9 cellular contexts compared by ENCODE assay signal in genomic region chr4:47668810-47669408, GRCh38.
DNase-seq lines count a peak whose midpoint lies in the region; ATAC-seq and TF ChIP-seq lines count a peak whose summit lies in the region.
"Had no signal": no experiment of that assay in that cellular context is flagged by ENCODE, and none has a peak within 500 bp of the region (broad histone marks: within the 10 kb centered on the region; RNA-seq: fewer than 3 reads in every experiment).

No MANE protein-coding gene starts in this region.

- H3K9me3 Mint-ChIP-seq in neural crest cell, result no peaks in the 10 kb centered on the region
- H3K9me3 Mint-ChIP-seq: CD8-positive, alpha-beta memory T cell had no signal

- H3K36me3 ChIP-seq in SK-N-MC (ENCODE audit: insufficient read depth, low read length), result no peaks in the 10 kb centered on the region
- no peaks in the 10 kb centered on the region for H3K36me3 ChIP-seq in esophagus squamous epithelium

- H3K9me3 ChIP-seq in SK-N-MC (ENCODE audit: low read depth, low read length) (no peaks in the 10 kb centered on the region), esophagus squamous epithelium (no peaks in the 10 kb centered on the region)

- H3K4me3 Mint-ChIP-seq in neural crest cell, result no peak overlapping the region
- H3K4me3 Mint-ChIP-seq: CD8-positive, alpha-beta memory T cell had no signal

- no peak overlapping the region for H3K9ac ChIP-seq in SK-N-MC (ENCODE audit: insufficient read length)

- no peak for TF ChIP-seq POLR2A in esophagus squamous epithelium (IDR thresholded peaks at IDR 0.05)

- peaks cover 0 to 5% (median 0%) of the 10 kb centered on the region in 4 donors for H3K27me3 ChIP-seq in esophagus squamous epithelium

- peak; percentile 64 for ATAC-seq in GM19468 (IDR thresholded peaks at IDR 0.05; ENCODE audit: extremely low read depth, unreplicated experiment)

- H3K4me1 ChIP-seq in esophagus squamous epithelium, result no peaks in the 10 kb centered on the region

- peak; percentile 50 for DNase-seq in NCI-H2196 (lab: John Stamatoyannopoulos, UW; ENCODE audit: unreplicated experiment)
- DNase-seq in NCI-H2196 treated with DMSO at 0.1 percent for 48 hours (lab: John Stamatoyannopoulos, UW; ENCODE audit: unreplicated experiment), result no peak
- peak; percentile 5 for DNase-seq in KG1 (lab: John Stamatoyannopoulos, UW)
- DNase-seq in SK-N-MC (ENCODE audit: low read depth, low spot score), result peak; percentile 52
- DNase-seq in esophagus squamous epithelium (lab: John Stamatoyannopoulos, UW), result no peak
- peak; percentile 17 for DNase-seq in neural crest cell (ENCODE audit: low read depth, low spot score)
- DNase-seq in occipital lobe (lab: John Stamatoyannopoulos, UW), result no peak

- TF ChIP-seq CTCF in esophagus squamous epithelium (IDR thresholded peaks at IDR 0.05) (peak; percentile 20 to 70 (median 54)), neural crest cell (conservative IDR thresholded peaks at IDR 0.05) (peak; percentile 84)

- H3K4me3 ChIP-seq in SK-N-MC (no peak overlapping the region; the same call in 1 of the 2 replicates), esophagus squamous epithelium (no peak overlapping the region)

- intact Hi-C loops in esophagus squamous epithelium (cut with DNase I), result no loop called here

- no peak overlapping the region for H3K27ac ChIP-seq in SK-N-MC
- no peak overlapping the region for H3K27ac ChIP-seq in esophagus squamous epithelium

- no peak overlapping the region for H3K27ac Mint-ChIP-seq in neural crest cell (ENCODE audit: unreplicated experiment)
- H3K27ac Mint-ChIP-seq: CD8-positive, alpha-beta memory T cell had no signal

- 31 to 32% methylated on average over 11 of the region's 11 CpGs for WGBS in esophagus squamous epithelium, 2 donors

- peaks cover 11% of the 10 kb centered on the region for H3K27me3 Mint-ChIP-seq in neural crest cell (ENCODE audit: low read depth)

- H3K4me1 Mint-ChIP-seq in neural crest cell, result no peaks in the 10 kb centered on the region
- H3K4me1 Mint-ChIP-seq: CD8-positive, alpha-beta memory T cell had no signal

- no peaks in the 10 kb centered on the region for H3K36me3 Mint-ChIP-seq in neural crest cell (ENCODE audit: low read depth)

Comparison
In these comparisons a context has a peak if more than half of its experiments do, and no peak if none do; other contexts are left out.
1. DNase-seq: peak in NCI-H2196 (single experiment), KG1 (single experiment), SK-N-MC (single experiment) and neural crest cell (single experiment); none in NCI-H2196 treated with DMSO at 0.1 percent for 48 hours (single experiment), esophagus squamous epithelium (single experiment) and occipital lobe (single experiment).